8 cellular contexts compared by ENCODE assay signal in genomic region chr10:7787150-7787856, GRCh38. TPM values are rescaled to one million over a fixed set of nuclear protein-coding genes. Genes with fewer than 3 reads are reported as not detected.
DNase-seq lines count a peak whose midpoint lies in the region; ATAC-seq, FAIRE-seq and TF ChIP-seq lines count a peak whose summit lies in the region.

No MANE protein-coding gene starts in this region.

- H3K9me3 ChIP-seq in HEK293 (ENCODE audit: control insufficient read depth, insufficient read depth, low read depth, low read length): no peaks in the 10 kb centered on the region
- no peaks in the 10 kb centered on the region for H3K9me3 ChIP-seq in NT2/D1 (ENCODE audit: insufficient read depth, low read length)
- H3K9me3 ChIP-seq in esophagus squamous epithelium: no peaks in the 10 kb centered on the region
- H3K9me3 ChIP-seq in pancreas: no peaks in the 10 kb centered on the region

- CTCF ChIA-PET in HEK293 (lab: Yijun Ruan, JAX): no interaction called here

- POLR2A ChIA-PET in HEK293 (lab: Yijun Ruan, JAX): interaction anchor here (0.6 to 2.9 kb wide), 12 partner anchors 10 to 1926 kb away, joined by 3 to 33 read pairs (median 4); partner anchors contain the start of genes SFMBT2 and TAF3

- peaks cover 13 to 31% of the 10 kb centered on the region in 2 experiments; a peak in 2 of 3 replicates for H3K36me3 ChIP-seq in HEK293 (ENCODE audit: control insufficient read depth in 2 of 2, insufficient read depth in 1 of 2, low read length in 2 of 2)
- H3K36me3 ChIP-seq in NT2/D1 (ENCODE audit: insufficient read depth, insufficient read length, low read length): peaks cover 24% of the 10 kb centered on the region
- H3K36me3 ChIP-seq in esophagus squamous epithelium: peaks cover 0 to 20% (median 0%) of the 10 kb centered on the region in 3 donors
- H3K36me3 ChIP-seq in pancreas: no peaks in the 10 kb centered on the region

- intact Hi-C loops in esophagus squamous epithelium (cut with DNase I): no loop called here
- intact Hi-C loops in pancreas (cut with DNase I): no loop called here

- no peak for TF ChIP-seq POLR2A in GM18505 (IDR thresholded peaks at IDR 0.05; ENCODE audit: borderline replicate concordance, extremely low read depth, insufficient read depth, insufficient read length)
- TF ChIP-seq POLR2A in esophagus squamous epithelium (IDR thresholded peaks at IDR 0.05): no peak

- DNase-seq in NT2/D1 (ENCODE audit: low read depth, low spot score) (no peak), esophagus squamous epithelium (lab: John Stamatoyannopoulos, UW) (no peak), pancreas (no peak), NCI-H345 treated with DMSO at 0.1 percent for 48 hours (lab: John Stamatoyannopoulos, UW; ENCODE audit: unreplicated experiment) (no peak), epidermal melanocyte (ENCODE audit: insufficient read length, low spot score) (no peak)

- H3K4me1 ChIP-seq in HEK293 (ENCODE audit: control insufficient read depth, insufficient read depth, low read length) (peaks cover 6% of the 10 kb centered on the region; the same call in 1 of the 2 replicates), NT2/D1 (ENCODE audit: insufficient read depth, insufficient read length) (no peaks in the 10 kb centered on the region), esophagus squamous epithelium (peaks cover 9 to 65% (median 17%) of the 10 kb centered on the region in 3 donors), pancreas (peaks cover 10 to 28% (median 25%) of the 10 kb centered on the region in 3 donors)

- H3K9ac ChIP-seq in NT2/D1 (ENCODE audit: insufficient read length, low read depth): peak overlapping the region; percentile 96

- no peak for FAIRE-seq in pancreas (lab: Jason Lieb, UNC)

- TF ChIP-seq CTCF in HEK293 (tag by site-specific recombination; IDR thresholded peaks at IDR 0.05): no peak
- no peak for TF ChIP-seq CTCF in esophagus squamous epithelium (IDR thresholded peaks at IDR 0.05)
- no peak for TF ChIP-seq CTCF in pancreas (IDR thresholded peaks at IDR 0.05)

- ATAC-seq in GM18505 (IDR thresholded peaks at IDR 0.05; ENCODE audit: unreplicated experiment) (peak; percentile 13), pancreas (peak; percentile 5 to 24 (median 14)), GM18861 (IDR thresholded peaks at IDR 0.05; ENCODE audit: unreplicated experiment) (no peak)

- 6 to 8% methylated on average over 4 to 6 of the region's 26 CpGs for WGBS in esophagus squamous epithelium, 2 donors
- WGBS in pancreas, 2 donors: 1 to 2% methylated on average over 26 of the region's 26 CpGs

- no peaks in the 10 kb centered on the region for H3K27me3 ChIP-seq in NT2/D1 (ENCODE audit: insufficient read depth, insufficient read length)
- H3K27me3 ChIP-seq in esophagus squamous epithelium: no peaks in the 10 kb centered on the region
- H3K27me3 ChIP-seq in pancreas: no peaks in the 10 kb centered on the region

- peak overlapping the region; percentile 93 for H3K4me3 ChIP-seq in HEK293 (ENCODE audit: low read depth, low read length)
- peak overlapping the region; percentile 84 for H3K4me3 ChIP-seq in NT2/D1 (ENCODE audit: insufficient read length, low read depth)
- peak overlapping the region; percentile 75 to 94 (median 84) for H3K4me3 ChIP-seq in esophagus squamous epithelium
- peak overlapping the region; percentile 66 to 99 (median 92) for H3K4me3 ChIP-seq in pancreas

- peak overlapping the region; percentile 58; the same call in 1 of the 2 replicates for H3K27ac ChIP-seq in HEK293 (ENCODE audit: extremely low read depth, low read depth, low read length)
- H3K27ac ChIP-seq in esophagus squamous epithelium: peak overlapping the region; percentile 88 to 94 (median 90)
- H3K27ac ChIP-seq in pancreas: peak overlapping the region in 3 of 4 donors; percentile 40 to 91 (median 79)

TF ChIP-seq in HEK293, 187 proteins besides CTCF, POLR2A, EP300 and RAD21:
- TF ChIP-seq ZNF350 (tag by site-specific recombination; IDR thresholded peaks at IDR 0.05) (no peak), ZNF664 (tag by site-specific recombination; IDR thresholded peaks at IDR 0.05) (peak; percentile 91; the same call in 1 of the 2 replicates), MYNN (tag by site-specific recombination; IDR thresholded peaks at IDR 0.05; ENCODE audit: borderline replicate concordance) (no peak), ZNF335 (tag by site-specific recombination; conservative IDR thresholded peaks at IDR 0.05) (peak; percentile 70), GLIS2 (tag by site-specific recombination; IDR thresholded peaks at IDR 0.05) (peak; percentile 49; the same call in 1 of the 2 replicates), REST (tag by site-specific recombination; IDR thresholded peaks at IDR 0.05) (no peak), ZNF585B (tag by site-specific recombination; IDR thresholded peaks at IDR 0.05) (no peak), ZBTB20 (tag by site-specific recombination; IDR thresholded peaks at IDR 0.05) (peak; percentile 82), ZNF580 (tag by site-specific recombination; IDR thresholded peaks at IDR 0.05) (no peak), ZFP69B (tag by site-specific recombination; IDR thresholded peaks at IDR 0.05) (peak; percentile 14; the same call in 1 of the 2 replicates), ZFP37 (tag by site-specific recombination; IDR thresholded peaks at IDR 0.05) (no peak)

RNA-seq across cellular contexts. Expression of gene KIN, which starts 0.5 kb away (rescaled TPM):
- total RNA-seq in esophagus squamous epithelium: 1 to 10 TPM; 5.3 to 9.6 (median 6.4) TPM
- 1 to 10 TPM; 2.7 to 6.1 (median 4.4) TPM for total RNA-seq in pancreas
- 1 to 10 TPM; 6.5 to 8.8 TPM for polyA plus RNA-seq in pancreas

RNA-seq across cellular contexts. Expression of gene ATP5F1C, which starts 0.7 kb away (rescaled TPM):
- total RNA-seq in esophagus squamous epithelium: 100 to 1,000 TPM; 190 to 380 (median 339) TPM
- total RNA-seq in pancreas: 100 to 1,000 TPM; 138 to 195 (median 150) TPM
- 100 to 1,000 TPM; 201 to 273 TPM for polyA plus RNA-seq in pancreas

RNA-seq across cellular contexts. Expression of gene TAF3, which starts 31.0 kb away (rescaled TPM):
- total RNA-seq in esophagus squamous epithelium: 1 to 10 TPM; 2.6 to 5.1 (median 3.6) TPM
- total RNA-seq in pancreas: 1 to 10 TPM; 3.7 to 5.8 (median 4.2) TPM
- 1 to 10 TPM; 2.9 to 3.9 TPM for polyA plus RNA-seq in pancreas
